Comparison of ENCODE assay signal across 1 cellular context in genomic region chr16:80664798-80665197, GRCh38.
TF ChIP-seq lines count a peak whose summit lies in the region.

No MANE protein-coding gene starts in this region.

TF ChIP-seq in K562, 482 proteins besides CTCF, POLR2A, EP300 and RAD21:
- TF ChIP-seq ARID3B (CRISPR knock-in tag; IDR thresholded peaks at IDR 0.05; ENCODE audit: borderline replicate concordance) = no peak
- peak; percentile 15 for TF ChIP-seq RBM25 (IDR thresholded peaks at IDR 0.05; ENCODE audit: low read depth, low read length, severe bottlenecking)
- no peak for TF ChIP-seq MLLT1 (IDR thresholded peaks at IDR 0.05)
